ENCODE assay signal across 8 cellular contexts in the genomic region with DNA sequence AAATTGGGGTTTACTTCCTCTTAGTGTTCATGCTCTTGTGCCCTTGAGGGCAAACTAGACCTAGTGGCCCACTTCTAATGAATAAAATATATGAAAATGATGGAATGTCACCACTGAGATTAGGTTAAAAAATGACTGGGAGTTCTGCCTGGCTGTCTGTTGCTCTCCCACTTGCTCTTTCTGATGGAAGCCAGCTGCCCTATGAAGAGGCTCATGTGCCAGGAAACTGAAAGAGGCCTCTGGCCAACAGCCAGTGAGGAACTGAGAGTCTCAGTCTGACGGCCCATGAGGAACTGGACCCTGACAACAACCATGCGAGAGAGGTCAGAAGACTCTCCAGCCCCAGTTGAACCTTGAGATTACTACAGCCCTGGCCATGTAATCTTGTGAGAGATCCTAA.
DNase-seq lines count a peak whose midpoint lies in the region; ATAC-seq and TF ChIP-seq lines count a peak whose summit lies in the region.

No MANE protein-coding gene starts in this region.

- no peaks in the 10 kb centered on the region for H3K36me3 ChIP-seq in heart left ventricle
- H3K36me3 ChIP-seq in thyroid gland, result no peaks in the 10 kb centered on the region

- in situ Hi-C loops in GM13977 (cut with MboI; ENCODE audit: low pct_unique_long_range_greater_than_20kb, low sequenced_read_pairs, unreplicated experiment) (no loop called here), ACHN (cut with HindIII; ENCODE audit: low pct_ligation_motif_present, low pct_unique_long_range_greater_than_20kb, low sequenced_read_pairs) (no loop called here)

- peaks cover 0 to 10% (median 0%) of the 10 kb centered on the region in 12 donors for H3K9me3 ChIP-seq in heart left ventricle
- H3K9me3 ChIP-seq in thyroid gland, result no peaks in the 10 kb centered on the region

- H3K4me1 ChIP-seq in heart left ventricle (peaks cover 0 to 22% (median 10%) of the 10 kb centered on the region in 12 donors), thyroid gland (peaks cover 0 to 4% of the 10 kb centered on the region in 2 donors)

- no peaks in the 10 kb centered on the region for H3K27me3 ChIP-seq in heart left ventricle
- no peaks in the 10 kb centered on the region for H3K27me3 ChIP-seq in thyroid gland

- no peaks in the 10 kb centered on the region for H3K9me3 Mint-ChIP-seq in activated CD4-positive, alpha-beta T cell treated with anti-CD3 and anti-CD28 coated beads, Interleukin-2, amount 10 ng/mL, durations not matched to agents 7 days and 5 days

- CTCF ChIA-PET in activated CD4-positive, alpha-beta T cell treated with anti-CD3 and anti-CD28 coated beads, Interleukin-2, amount 10 ng/mL, durations not matched to agents 7 days and 5 days (lab: Charles Lee), result interaction anchor here (1.1 kb wide), 1 partner anchor 12 kb away, joined by 3 read pairs; no protein-coding TSS in a partner anchor

- H3K4me3 Mint-ChIP-seq in activated CD4-positive, alpha-beta T cell treated with anti-CD3 and anti-CD28 coated beads, Interleukin-2, amount 10 ng/mL, durations not matched to agents 7 days and 5 days, result no peak overlapping the region

- ATAC-seq in GM21717 (IDR thresholded peaks at IDR 0.05; ENCODE audit: unreplicated experiment) (peak; percentile 99), heart left ventricle (peak; percentile 92 to 98 (median 97))

- WGBS in heart left ventricle, 4 donors, result 0 to 7% (median 5%) methylated on average over 2 of the region's 2 CpGs
- 0 to 3% methylated on average over 2 of the region's 2 CpGs for WGBS in thyroid gland, 2 donors

- H3K4me3 ChIP-seq in heart left ventricle (no peak overlapping the region), thyroid gland (replicated peaks in 1 of 3) (no peak overlapping the region)

- DNase-seq in GM13977 (ENCODE audit: low spot score), result peak; percentile 33
- DNase-seq in NAMALWA (ENCODE audit: low spot score), result peak; percentile 17
- peak; percentile 80 to 91 (median 83) for DNase-seq in heart left ventricle
- peak; percentile 91 to 94 for DNase-seq in thyroid gland
- DNase-seq in activated CD4-positive, alpha-beta T cell treated with anti-CD3 and anti-CD28 coated beads, Interleukin-2, amount 10 ng/mL, durations not matched to agents 7 days and 5 days, result no peak
- no peak for DNase-seq in activated naive CD4-positive, alpha-beta T cell (lab: John Stamatoyannopoulos, UW)
- DNase-seq in ACHN, result no peak

- H3K27me3 Mint-ChIP-seq in activated CD4-positive, alpha-beta T cell treated with anti-CD3 and anti-CD28 coated beads, Interleukin-2, amount 10 ng/mL, durations not matched to agents 7 days and 5 days, result no peaks in the 10 kb centered on the region

- TF ChIP-seq POLR2A in heart left ventricle (IDR thresholded peaks at IDR 0.05) (no peak), thyroid gland (IDR thresholded peaks at IDR 0.05) (no peak)

- H3K27ac ChIP-seq in heart left ventricle (peak overlapping the region in 8 of 12 donors; percentile 11 to 51 (median 25)), thyroid gland (no peak overlapping the region)

- TF ChIP-seq CTCF in GM13977 (IDR thresholded peaks at IDR 0.05; ENCODE audit: extremely low read depth, insufficient read depth, missing control alignments) (no peak), heart left ventricle (IDR thresholded peaks at IDR 0.05) (no peak), thyroid gland (IDR thresholded peaks at IDR 0.05) (no peak)

- no peak overlapping the region for H3K27ac Mint-ChIP-seq in activated CD4-positive, alpha-beta T cell treated with anti-CD3 and anti-CD28 coated beads, Interleukin-2, amount 10 ng/mL, durations not matched to agents 7 days and 5 days

- intact Hi-C loops in heart left ventricle (cut with DNase I), result no loop called here
- intact Hi-C loops in thyroid gland (cut with DNase I), result no loop called here

- H3K4me1 Mint-ChIP-seq in activated CD4-positive, alpha-beta T cell treated with anti-CD3 and anti-CD28 coated beads, Interleukin-2, amount 10 ng/mL, durations not matched to agents 7 days and 5 days, result no peaks in the 10 kb centered on the region

- POLR2A ChIA-PET in activated CD4-positive, alpha-beta T cell treated with anti-CD3 and anti-CD28 coated beads, Interleukin-2, amount 10 ng/mL, durations not matched to agents 7 days and 5 days (lab: Charles Lee), result no interaction called here

- H3K36me3 Mint-ChIP-seq in activated CD4-positive, alpha-beta T cell treated with anti-CD3 and anti-CD28 coated beads, Interleukin-2, amount 10 ng/mL, durations not matched to agents 7 days and 5 days (ENCODE audit: low read depth), result no peaks in the 10 kb centered on the region

Comparison
In these comparisons a context has a peak if more than half of its experiments do, and no peak if none do; other contexts are left out.
1. DNase-seq: peak in GM13977 (single experiment), NAMALWA (single experiment), heart left ventricle (5 of 5) and thyroid gland (2 of 2); none in activated CD4-positive, alpha-beta T cell treated with anti-CD3 and anti-CD28 coated beads, Interleukin-2, amount 10 ng/mL, durations not matched to agents 7 days and 5 days (single experiment), activated naive CD4-positive, alpha-beta T cell (0 of 4) and ACHN (single experiment).
2. H3K27ac ChIP-seq: peak in heart left ventricle (8 of 12); none in thyroid gland (0 of 3).